1 cellular context compared by ENCODE assay signal in the genomic region with DNA sequence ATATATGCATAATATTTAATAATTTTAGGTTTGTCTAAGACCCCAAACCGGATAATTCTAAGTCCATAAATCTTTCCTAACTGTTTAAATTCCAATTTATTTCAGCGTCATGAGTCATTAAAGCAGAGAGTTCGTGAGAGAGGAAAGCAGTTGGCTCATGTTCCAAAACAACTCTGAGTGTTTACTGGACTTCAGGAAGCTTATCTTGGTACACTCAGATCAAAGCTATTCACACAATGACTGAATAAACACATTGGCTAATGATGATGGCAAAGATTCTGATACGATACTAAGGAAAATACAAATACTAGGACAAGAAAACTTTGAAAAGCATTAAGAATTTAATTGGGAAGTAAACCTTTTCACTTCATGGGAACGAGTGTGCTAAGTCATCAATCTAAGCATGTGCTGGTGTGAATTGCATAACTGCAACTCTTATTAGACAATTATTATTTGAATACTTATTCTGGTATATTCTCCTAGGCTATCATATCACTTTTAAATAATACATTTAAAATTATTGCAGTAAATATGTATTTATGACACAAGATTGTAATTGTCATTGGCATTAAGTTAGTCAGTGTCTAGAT.
TF ChIP-seq lines count a peak whose summit lies in the region.

No MANE protein-coding gene starts in this region.

TF ChIP-seq in HepG2, 621 proteins besides CTCF, POLR2A, EP300 and RAD21 (continued from another document):
- TF ChIP-seq, protein P1, sequence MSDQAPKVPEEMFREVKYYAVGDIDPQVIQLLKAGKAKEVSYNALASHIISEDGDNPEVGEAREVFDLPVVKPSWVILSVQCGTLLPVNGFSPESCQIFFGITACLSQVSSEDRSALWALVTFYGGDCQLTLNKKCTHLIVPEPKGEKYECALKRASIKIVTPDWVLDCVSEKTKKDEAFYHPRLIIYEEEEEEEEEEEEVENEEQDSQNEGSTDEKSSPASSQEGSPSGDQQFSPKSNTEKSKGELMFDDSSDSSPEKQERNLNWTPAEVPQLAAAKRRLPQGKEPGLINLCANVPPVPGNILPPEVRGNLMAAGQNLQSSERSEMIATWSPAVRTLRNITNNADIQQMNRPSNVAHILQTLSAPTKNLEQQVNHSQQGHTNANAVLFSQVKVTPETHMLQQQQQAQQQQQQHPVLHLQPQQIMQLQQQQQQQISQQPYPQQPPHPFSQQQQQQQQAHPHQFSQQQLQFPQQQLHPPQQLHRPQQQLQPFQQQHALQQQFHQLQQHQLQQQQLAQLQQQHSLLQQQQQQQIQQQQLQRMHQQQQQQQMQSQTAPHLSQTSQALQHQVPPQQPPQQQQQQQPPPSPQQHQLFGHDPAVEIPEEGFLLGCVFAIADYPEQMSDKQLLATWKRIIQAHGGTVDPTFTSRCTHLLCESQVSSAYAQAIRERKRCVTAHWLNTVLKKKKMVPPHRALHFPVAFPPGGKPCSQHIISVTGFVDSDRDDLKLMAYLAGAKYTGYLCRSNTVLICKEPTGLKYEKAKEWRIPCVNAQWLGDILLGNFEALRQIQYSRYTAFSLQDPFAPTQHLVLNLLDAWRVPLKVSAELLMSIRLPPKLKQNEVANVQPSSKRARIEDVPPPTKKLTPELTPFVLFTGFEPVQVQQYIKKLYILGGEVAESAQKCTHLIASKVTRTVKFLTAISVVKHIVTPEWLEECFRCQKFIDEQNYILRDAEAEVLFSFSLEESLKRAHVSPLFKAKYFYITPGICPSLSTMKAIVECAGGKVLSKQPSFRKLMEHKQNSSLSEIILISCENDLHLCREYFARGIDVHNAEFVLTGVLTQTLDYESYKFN (CRISPR knock-in tag; conservative IDR thresholded peaks at IDR 0.05): 0 out of 2 replicates have a peak, but pooled peaks have one; percentile 17
- TF ChIP-seq ZZZ3 (CRISPR knock-in tag; IDR thresholded peaks at IDR 0.05; ENCODE audit: borderline replicate concordance): no peak
- TF ChIP-seq ZSCAN31 (CRISPR knock-in tag; IDR thresholded peaks at IDR 0.05; ENCODE audit: low read depth): no peak
- TF ChIP-seq, protein P2, sequence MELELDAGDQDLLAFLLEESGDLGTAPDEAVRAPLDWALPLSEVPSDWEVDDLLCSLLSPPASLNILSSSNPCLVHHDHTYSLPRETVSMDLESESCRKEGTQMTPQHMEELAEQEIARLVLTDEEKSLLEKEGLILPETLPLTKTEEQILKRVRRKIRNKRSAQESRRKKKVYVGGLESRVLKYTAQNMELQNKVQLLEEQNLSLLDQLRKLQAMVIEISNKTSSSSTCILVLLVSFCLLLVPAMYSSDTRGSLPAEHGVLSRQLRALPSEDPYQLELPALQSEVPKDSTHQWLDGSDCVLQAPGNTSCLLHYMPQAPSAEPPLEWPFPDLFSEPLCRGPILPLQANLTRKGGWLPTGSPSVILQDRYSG (CRISPR knock-in tag; IDR thresholded peaks at IDR 0.05): no peak
- no peak for TF ChIP-seq NKX3-1 (CRISPR knock-in tag; IDR thresholded peaks at IDR 0.05)
- no peak for TF ChIP-seq NR2F6 (IDR thresholded peaks at IDR 0.05)
- no peak for TF ChIP-seq NR2F6 (CRISPR knock-in tag; IDR thresholded peaks at IDR 0.05)
- TF ChIP-seq, protein P3, sequence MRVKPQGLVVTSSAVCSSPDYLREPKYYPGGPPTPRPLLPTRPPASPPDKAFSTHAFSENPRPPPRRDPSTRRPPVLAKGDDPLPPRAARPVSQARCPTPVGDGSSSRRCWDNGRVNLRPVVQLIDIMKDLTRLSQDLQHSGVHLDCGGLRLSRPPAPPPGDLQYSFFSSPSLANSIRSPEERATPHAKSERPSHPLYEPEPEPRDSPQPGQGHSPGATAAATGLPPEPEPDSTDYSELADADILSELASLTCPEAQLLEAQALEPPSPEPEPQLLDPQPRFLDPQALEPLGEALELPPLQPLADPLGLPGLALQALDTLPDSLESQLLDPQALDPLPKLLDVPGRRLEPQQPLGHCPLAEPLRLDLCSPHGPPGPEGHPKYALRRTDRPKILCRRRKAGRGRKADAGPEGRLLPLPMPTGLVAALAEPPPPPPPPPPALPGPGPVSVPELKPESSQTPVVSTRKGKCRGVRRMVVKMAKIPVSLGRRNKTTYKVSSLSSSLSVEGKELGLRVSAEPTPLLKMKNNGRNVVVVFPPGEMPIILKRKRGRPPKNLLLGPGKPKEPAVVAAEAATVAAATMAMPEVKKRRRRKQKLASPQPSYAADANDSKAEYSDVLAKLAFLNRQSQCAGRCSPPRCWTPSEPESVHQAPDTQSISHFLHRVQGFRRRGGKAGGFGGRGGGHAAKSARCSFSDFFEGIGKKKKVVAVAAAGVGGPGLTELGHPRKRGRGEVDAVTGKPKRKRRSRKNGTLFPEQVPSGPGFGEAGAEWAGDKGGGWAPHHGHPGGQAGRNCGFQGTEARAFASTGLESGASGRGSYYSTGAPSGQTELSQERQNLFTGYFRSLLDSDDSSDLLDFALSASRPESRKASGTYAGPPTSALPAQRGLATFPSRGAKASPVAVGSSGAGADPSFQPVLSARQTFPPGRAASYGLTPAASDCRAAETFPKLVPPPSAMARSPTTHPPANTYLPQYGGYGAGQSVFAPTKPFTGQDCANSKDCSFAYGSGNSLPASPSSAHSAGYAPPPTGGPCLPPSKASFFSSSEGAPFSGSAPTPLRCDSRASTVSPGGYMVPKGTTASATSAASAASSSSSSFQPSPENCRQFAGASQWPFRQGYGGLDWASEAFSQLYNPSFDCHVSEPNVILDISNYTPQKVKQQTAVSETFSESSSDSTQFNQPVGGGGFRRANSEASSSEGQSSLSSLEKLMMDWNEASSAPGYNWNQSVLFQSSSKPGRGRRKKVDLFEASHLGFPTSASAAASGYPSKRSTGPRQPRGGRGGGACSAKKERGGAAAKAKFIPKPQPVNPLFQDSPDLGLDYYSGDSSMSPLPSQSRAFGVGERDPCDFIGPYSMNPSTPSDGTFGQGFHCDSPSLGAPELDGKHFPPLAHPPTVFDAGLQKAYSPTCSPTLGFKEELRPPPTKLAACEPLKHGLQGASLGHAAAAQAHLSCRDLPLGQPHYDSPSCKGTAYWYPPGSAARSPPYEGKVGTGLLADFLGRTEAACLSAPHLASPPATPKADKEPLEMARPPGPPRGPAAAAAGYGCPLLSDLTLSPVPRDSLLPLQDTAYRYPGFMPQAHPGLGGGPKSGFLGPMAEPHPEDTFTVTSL (CRISPR knock-in tag; IDR thresholded peaks at IDR 0.05; ENCODE audit: borderline replicate concordance): peak; percentile 46; the same call in 1 of the 2 replicates
- peak; percentile 14 to 21; a peak in 3 of 4 replicates for TF ChIP-seq MAFK (conservative IDR thresholded peaks at IDR 0.05 in 1 of 2, IDR thresholded peaks at IDR 0.05 in 1 of 2; ENCODE audit: low read length in 2 of 2)
- no peak for TF ChIP-seq GZF1 (CRISPR knock-in tag; IDR thresholded peaks at IDR 0.05)
- TF ChIP-seq TBP (CRISPR knock-in tag; IDR thresholded peaks at IDR 0.05): no peak
- TF ChIP-seq TCF7 (IDR thresholded peaks at IDR 0.05; ENCODE audit: low read depth): peak; percentile 64; the same call in 1 of the 2 replicates
- TF ChIP-seq, protein P4, sequence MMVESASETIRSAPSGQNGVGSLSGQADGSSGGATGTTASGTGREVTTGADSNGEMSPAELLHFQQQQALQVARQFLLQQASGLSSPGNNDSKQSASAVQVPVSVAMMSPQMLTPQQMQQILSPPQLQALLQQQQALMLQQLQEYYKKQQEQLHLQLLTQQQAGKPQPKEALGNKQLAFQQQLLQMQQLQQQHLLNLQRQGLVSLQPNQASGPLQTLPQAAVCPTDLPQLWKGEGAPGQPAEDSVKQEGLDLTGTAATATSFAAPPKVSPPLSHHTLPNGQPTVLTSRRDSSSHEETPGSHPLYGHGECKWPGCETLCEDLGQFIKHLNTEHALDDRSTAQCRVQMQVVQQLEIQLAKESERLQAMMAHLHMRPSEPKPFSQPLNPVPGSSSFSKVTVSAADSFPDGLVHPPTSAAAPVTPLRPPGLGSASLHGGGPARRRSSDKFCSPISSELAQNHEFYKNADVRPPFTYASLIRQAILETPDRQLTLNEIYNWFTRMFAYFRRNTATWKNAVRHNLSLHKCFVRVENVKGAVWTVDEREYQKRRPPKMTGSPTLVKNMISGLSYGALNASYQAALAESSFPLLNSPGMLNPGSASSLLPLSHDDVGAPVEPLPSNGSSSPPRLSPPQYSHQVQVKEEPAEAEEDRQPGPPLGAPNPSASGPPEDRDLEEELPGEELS (CRISPR knock-in tag; IDR thresholded peaks at IDR 0.05): peak; percentile 66
- no peak for TF ChIP-seq ZNF839 (CRISPR knock-in tag; IDR thresholded peaks at IDR 0.05; ENCODE audit: borderline replicate concordance)
TF ChIP-seq in HepG2: peak in this region for 9.
